In the genomic region with DNA sequence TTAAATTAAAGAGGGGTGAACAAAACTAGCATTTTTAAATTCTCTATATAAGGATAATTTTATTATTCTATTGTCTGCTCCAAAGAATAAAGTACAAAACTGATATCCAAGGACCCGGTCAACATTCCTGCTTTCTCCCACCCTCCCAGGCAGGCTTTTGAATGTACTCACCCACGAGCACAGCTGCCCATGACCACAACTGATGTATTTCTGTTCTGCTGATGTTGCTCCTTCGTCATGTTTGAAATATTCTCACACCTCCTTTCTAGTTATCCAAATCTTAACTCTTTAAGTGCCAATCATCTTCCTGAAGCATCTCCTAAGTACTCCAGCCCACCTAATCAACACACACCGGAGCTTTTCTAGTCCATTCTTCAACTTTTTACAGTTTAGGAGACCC, we compare ENCODE assay signal across 17 cellular contexts. TPM values are rescaled to one million over a fixed set of nuclear protein-coding genes. Genes with fewer than 3 reads are reported as not detected.
DNase-seq lines count a peak whose midpoint lies in the region; ATAC-seq and TF ChIP-seq lines count a peak whose summit lies in the region.
"Had no signal": no experiment of that assay in that cellular context is flagged by ENCODE, and none has a peak within 500 bp of the region (broad histone marks: within the 10 kb centered on the region; RNA-seq: fewer than 3 reads in every experiment).

No MANE protein-coding gene starts in this region.

- H2AFZ ChIP-seq in hepatocyte = no peak overlapping the region
- H2AFZ ChIP-seq in smooth muscle cell (ENCODE audit: low read depth) = no peak overlapping the region
- H2AFZ ChIP-seq: PC-9 had no signal

- H3K9me3 ChIP-seq in hepatocyte (ENCODE audit: low read depth) (no peaks in the 10 kb centered on the region), smooth muscle cell (replicated peaks; ENCODE audit: low read depth) (no peaks in the 10 kb centered on the region)

- in situ Hi-C loops in astrocyte of the spinal cord (cut with HindIII; ENCODE audit: low sequenced_read_pairs) = no loop called here

- WGBS in hepatocyte (ENCODE audit: low lambda C conversion rate, missing lambda C conversion rate) = 63% methylated on average over 4 of the region's 4 CpGs
- WGBS in smooth muscle cell (ENCODE audit: low lambda C conversion rate) = 14% methylated on average over 4 of the region's 4 CpGs

- H3K4me3 ChIP-seq in astrocyte of the spinal cord (ENCODE audit: low read depth, low read length) = no peak overlapping the region
- H3K4me3 ChIP-seq in hepatocyte = no peak overlapping the region
- peak overlapping the region; percentile 21 for H3K4me3 ChIP-seq in smooth muscle cell
- H3K4me3 ChIP-seq: PC-9 had no signal

- H3K4me2 ChIP-seq in hepatocyte (peak overlapping the region; percentile 7), smooth muscle cell (peak overlapping the region; percentile 86)
- H3K4me2 ChIP-seq: PC-9 had no signal

- TF ChIP-seq CTCF in astrocyte of the spinal cord (IDR thresholded peaks at IDR 0.05; ENCODE audit: low read depth, low read length) (no peak), hepatocyte (IDR thresholded peaks at IDR 0.05; ENCODE audit: poor library complexity) (no peak), smooth muscle cell (IDR thresholded peaks at IDR 0.05; ENCODE audit: borderline replicate concordance, insufficient read depth, poor library complexity, severe bottlenecking) (no peak)

- H3K27ac ChIP-seq in hepatocyte (no peak overlapping the region), smooth muscle cell (ENCODE audit: low read depth) (peak overlapping the region; percentile 98)
- H3K27ac ChIP-seq: PC-9 had no signal

- H3K36me3 ChIP-seq in hepatocyte (replicated peaks; ENCODE audit: insufficient read depth, low read depth) (no peaks in the 10 kb centered on the region), smooth muscle cell (ENCODE audit: low read depth) (no peaks in the 10 kb centered on the region)

- peak overlapping the region; percentile 87 for H3K9ac ChIP-seq in smooth muscle cell (ENCODE audit: low read depth)

- ATAC-seq in HG02852 (IDR thresholded peaks at IDR 0.05; ENCODE audit: unreplicated experiment) = no peak
- ATAC-seq in GM18907 (IDR thresholded peaks at IDR 0.05; ENCODE audit: unreplicated experiment) = no peak
- ATAC-seq: esophagus mucosa; stimulated activated memory B cell treated with anti-CD40 and anti-IgM and Interleukin-4, amounts not matched to agents 10 μg/mL and 1 μg/mL and 100 μg/mL, for 72 hours had no signal

- peaks cover 67% of the 10 kb centered on the region for H3K79me2 ChIP-seq in hepatocyte
- peaks cover 94% of the 10 kb centered on the region for H3K79me2 ChIP-seq in smooth muscle cell (ENCODE audit: low read depth)

- H3K4me1 ChIP-seq in hepatocyte (ENCODE audit: insufficient read depth) = no peaks in the 10 kb centered on the region
- peaks cover 59% of the 10 kb centered on the region for H3K4me1 ChIP-seq in smooth muscle cell (ENCODE audit: low read depth)

- peaks cover 71% of the 10 kb centered on the region for H3F3A ChIP-seq in smooth muscle cell (ENCODE audit: low read depth)

- H4K20me1 ChIP-seq in hepatocyte (ENCODE audit: insufficient read depth, poor library complexity, severe bottlenecking) = no peaks in the 10 kb centered on the region
- H4K20me1 ChIP-seq in smooth muscle cell (ENCODE audit: low read depth) = peaks cover 36% of the 10 kb centered on the region

- H3K9me2 ChIP-seq in hepatocyte (replicated peaks; ENCODE audit: insufficient read depth) = no peaks in the 10 kb centered on the region

- DNase-seq in ELR (ENCODE audit: low read depth) = peak; percentile 50
- DNase-seq in astrocyte of the spinal cord (ENCODE audit: low read depth, low spot score) = peak; percentile 91
- DNase-seq in hepatocyte (ENCODE audit: low spot score) = no peak
- no peak for DNase-seq in smooth muscle cell (lab: John Stamatoyannopoulos, UW; ENCODE audit: unreplicated experiment)
- no peak for DNase-seq in GM19238 (ENCODE audit: insufficient read length, low spot score)
- DNase-seq in NCI-H446 treated with DMSO at 0.1 percent for 48 hours (lab: John Stamatoyannopoulos, UW) = no peak
- DNase-seq: activated CD4-positive, alpha-beta memory T cell treated with anti-CD3 and anti-CD28 coated beads for 36 hours; activated effector memory CD4-positive, alpha-beta T cell treated with anti-CD3 and anti-CD28 coated beads, Interleukin-2, amount 50 U/mL, for 16 hours; CD4-positive, CD25-positive, alpha-beta regulatory T cell; NCI-H226; nucleus accumbens; PC-9; stimulated activated CD4-positive, alpha-beta T cell treated with anti-CD3 and anti-CD28 coated beads, Interleukin-2, amount 100 ng/mL, for 24 hours had no signal

- H3K27me3 ChIP-seq in hepatocyte (no peaks in the 10 kb centered on the region), smooth muscle cell (ENCODE audit: low read depth) (no peaks in the 10 kb centered on the region)

RNA-seq across cellular contexts. Expression of a gene that starts 46.7 kb away (rescaled TPM):
- 207 and 219 TPM in 2 replicates for total RNA-seq in hepatocyte
- 333 and 406 TPM in 2 replicates for polyA plus RNA-seq in hepatocyte
- 948 and 1,024 TPM in 2 replicates for total RNA-seq in smooth muscle cell
- polyA plus RNA-seq in smooth muscle cell = 1,552 and 1,869 TPM in 2 replicates

Comparison
In these comparisons a context has a peak if more than half of its experiments do, and no peak if none do; other contexts are left out.
1. DNase-seq: peak in ELR (single experiment) and astrocyte of the spinal cord (single experiment); none in hepatocyte (single experiment), smooth muscle cell (single experiment), GM19238 (single experiment) and NCI-H446 treated with DMSO at 0.1 percent for 48 hours (single experiment).